Comparison of ENCODE assay signal across 8 cellular contexts in genomic region chr19:41449079-41449864, GRCh38. TPM values are rescaled to one million over a fixed set of nuclear protein-coding genes. Genes with fewer than 3 reads are reported as not detected.
DNase-seq lines count a peak whose midpoint lies in the region; ATAC-seq and TF ChIP-seq lines count a peak whose summit lies in the region.

No MANE protein-coding gene starts in this region.

- POLR2A ChIA-PET in PC-3 (lab: Charles Lee; ENCODE audit: unreplicated experiment): interaction anchor here (0.7 kb wide), 1 partner anchor 65 kb away, joined by 5 read pairs; no protein-coding TSS in a partner anchor
- POLR2A ChIA-PET in naive thymus-derived CD8-positive, alpha-beta T cell (lab: Charles Lee): interaction anchor here (1.0 to 2.7 kb wide), 7 partner anchors 10 to 146 kb away, joined by 3 to 16 read pairs (median 5); partner anchors contain the start of gene DMAC2

- no peaks in the 10 kb centered on the region for H3K36me3 Mint-ChIP-seq in naive thymus-derived CD8-positive, alpha-beta T cell
- H3K36me3 Mint-ChIP-seq in stimulated activated naive B cell treated with anti-CD40 and anti-IgM and Interleukin-4, amounts not matched to agents 10 μg/mL and 1 μg/mL and 100 μg/mL, for 72 hours: no peaks in the 10 kb centered on the region

- H3K27ac ChIP-seq in PC-3 (ENCODE audit: low read length) (no peak overlapping the region), esophagus muscularis mucosa (replicated peaks in 1 of 4) (no peak overlapping the region)

- CTCF ChIA-PET in PC-3 (lab: Charles Lee): interaction anchor here (0.6 to 1.4 kb wide), 4 partner anchors 10 to 117 kb away, joined by 3 to 15 read pairs (median 4); partner anchors contain the start of gene DMAC2

- H3K79me2 ChIP-seq in PC-3 (ENCODE audit: low read length): no peaks in the 10 kb centered on the region

- H3K27me3 Mint-ChIP-seq in naive thymus-derived CD8-positive, alpha-beta T cell: peaks cover 2 to 31% (median 10%) of the 10 kb centered on the region in 5 donors
- peaks cover 7 to 22% of the 10 kb centered on the region in 2 donors for H3K27me3 Mint-ChIP-seq in stimulated activated naive B cell treated with anti-CD40 and anti-IgM and Interleukin-4, amounts not matched to agents 10 μg/mL and 1 μg/mL and 100 μg/mL, for 72 hours

- peak overlapping the region; percentile 59 for H3K4me3 ChIP-seq in PC-3 (ENCODE audit: low read length)
- H3K4me3 ChIP-seq in esophagus muscularis mucosa: peak overlapping the region; percentile 18 to 50 (median 30)

- no peaks in the 10 kb centered on the region for H3K9me3 Mint-ChIP-seq in naive thymus-derived CD8-positive, alpha-beta T cell
- no peaks in the 10 kb centered on the region for H3K9me3 Mint-ChIP-seq in stimulated activated naive B cell treated with anti-CD40 and anti-IgM and Interleukin-4, amounts not matched to agents 10 μg/mL and 1 μg/mL and 100 μg/mL, for 72 hours

- H3K9me2 ChIP-seq in PC-3 (replicated peaks; ENCODE audit: low read length): no peaks in the 10 kb centered on the region

- no peaks in the 10 kb centered on the region for H4K20me1 ChIP-seq in PC-3 (ENCODE audit: low read length)

- peak overlapping the region in 5 of 10 donors; percentile 20 to 73 (median 63) for H3K27ac Mint-ChIP-seq in naive thymus-derived CD8-positive, alpha-beta T cell
- H3K27ac Mint-ChIP-seq in stimulated activated naive B cell treated with anti-CD40 and anti-IgM and Interleukin-4, amounts not matched to agents 10 μg/mL and 1 μg/mL and 100 μg/mL, for 72 hours: peak overlapping the region; percentile 90

- H3K27me3 ChIP-seq in PC-3 (ENCODE audit: low read length) (no peaks in the 10 kb centered on the region), esophagus muscularis mucosa (peaks cover 0 to 36% (median 0%) of the 10 kb centered on the region in 4 donors)

- TF ChIP-seq POLR2A in esophagus muscularis mucosa (IDR thresholded peaks at IDR 0.05; ENCODE audit: low read depth): no peak

- peak overlapping the region; percentile 80 for H2AFZ ChIP-seq in PC-3 (ENCODE audit: low read length)

- H3K4me1 Mint-ChIP-seq in naive thymus-derived CD8-positive, alpha-beta T cell: peaks cover 6 to 16% (median 12%) of the 10 kb centered on the region in 4 donors
- peaks cover 16 to 28% of the 10 kb centered on the region in 2 donors for H3K4me1 Mint-ChIP-seq in stimulated activated naive B cell treated with anti-CD40 and anti-IgM and Interleukin-4, amounts not matched to agents 10 μg/mL and 1 μg/mL and 100 μg/mL, for 72 hours

- intact Hi-C loops in PC-3 (cut with micrococcal nuclease): loop anchor here (1.0 kb wide), 1 partner anchor 114 kb away; no protein-coding TSS in a partner anchor
- intact Hi-C loops in esophagus muscularis mucosa (cut with DNase I): no loop called here

- 5% methylated on average over 19 of the region's 22 CpGs for WGBS in esophagus muscularis mucosa

- no peaks in the 10 kb centered on the region for H3K9me3 ChIP-seq in PC-3 (ENCODE audit: low read length)
- no peaks in the 10 kb centered on the region for H3K9me3 ChIP-seq in esophagus muscularis mucosa

- no peaks in the 10 kb centered on the region for H3F3A ChIP-seq in PC-3 (ENCODE audit: low read length, unreplicated experiment)

- peak; percentile 76 for DNase-seq in DMS53 treated with DMSO at 0.1 percent for 48 hours (lab: John Stamatoyannopoulos, UW; ENCODE audit: unreplicated experiment)
- DNase-seq in PC-3: peak; percentile 57
- DNase-seq in activated T-cell treated with anti-CD3 and anti-CD28 coated beads for 48 hours (ENCODE audit: low read depth): peak; percentile 72
- DNase-seq in esophagus muscularis mucosa (ENCODE audit: extremely low spot score): peak; percentile 93
- peak; percentile 44 to 83 (median 70) for DNase-seq in naive thymus-derived CD8-positive, alpha-beta T cell
- DNase-seq in stimulated activated naive B cell treated with anti-CD40 and anti-IgM and Interleukin-4, amounts not matched to agents 10 μg/mL and 1 μg/mL and 100 μg/mL, for 72 hours: peak; percentile 71
- DNase-seq in NCI-H1048 (lab: John Stamatoyannopoulos, UW): no peak

- no TSS peak for BruUV-seq in PC-3 (replicated peaks; lab: Mats Ljungman, UMichigan)

- TF ChIP-seq EP300 in esophagus muscularis mucosa (IDR thresholded peaks at IDR 0.05): no peak

- no peak overlapping the region for H3K9ac ChIP-seq in PC-3 (ENCODE audit: low read length)

- no peaks in the 10 kb centered on the region for H3K36me3 ChIP-seq in PC-3 (ENCODE audit: low read depth, low read length)
- H3K36me3 ChIP-seq in esophagus muscularis mucosa: peaks cover 0 to 9% (median 0%) of the 10 kb centered on the region in 4 donors

- TF ChIP-seq CTCF in PC-3 (conservative IDR thresholded peaks at IDR 0.05; ENCODE audit: low read depth, low read length): peak; percentile 88
- TF ChIP-seq CTCF in esophagus muscularis mucosa (IDR thresholded peaks at IDR 0.05): peak in 2 of 3 experiments; percentile 92

- peak overlapping the region; percentile 65 to 85 (median 80) for H3K4me3 Mint-ChIP-seq in naive thymus-derived CD8-positive, alpha-beta T cell
- H3K4me3 Mint-ChIP-seq in stimulated activated naive B cell treated with anti-CD40 and anti-IgM and Interleukin-4, amounts not matched to agents 10 μg/mL and 1 μg/mL and 100 μg/mL, for 72 hours: peak overlapping the region; percentile 85 to 90

- ATAC-seq in HG03442 (IDR thresholded peaks at IDR 0.05; ENCODE audit: unreplicated experiment) (peak; percentile 43), PC-3 (peak; percentile 91)
- ATAC-seq in naive thymus-derived CD8-positive, alpha-beta T cell: peak; percentile 88 to 92
- peak; percentile 94 to 96 for ATAC-seq in stimulated activated naive B cell treated with anti-CD40 and anti-IgM and Interleukin-4, amounts not matched to agents 10 μg/mL and 1 μg/mL and 100 μg/mL, for 72 hours (replicated peaks)

- H3K4me2 ChIP-seq in PC-3 (ENCODE audit: low read length): peak overlapping the region; percentile 79

- H3K4me1 ChIP-seq in PC-3 (ENCODE audit: insufficient read depth, low read length): no peaks in the 10 kb centered on the region
- peaks cover 12 to 15% (median 13%) of the 10 kb centered on the region in 4 donors for H3K4me1 ChIP-seq in esophagus muscularis mucosa

RNA-seq across cellular contexts. Expression of gene ERICH4, which starts 6.3 kb away (rescaled TPM):
- total RNA-seq in PC-3 (2014; rRNA removed): not detected in 2 replicates
- not detected for total RNA-seq in esophagus muscularis mucosa
- not detected for total RNA-seq in naive thymus-derived CD8-positive, alpha-beta T cell
- polyA plus RNA-seq in naive thymus-derived CD8-positive, alpha-beta T cell: not detected

RNA-seq across cellular contexts. Expression of gene DMAC2, which starts 9.6 kb away (rescaled TPM):
- total RNA-seq in PC-3 (2014; rRNA removed): 36.8 and 44.6 TPM in 2 replicates
- 10 to 100 TPM; 41.9 to 70.6 (median 61.2) TPM for total RNA-seq in esophagus muscularis mucosa
- 10 to 100 TPM; 26.2 to 28.7 TPM for total RNA-seq in naive thymus-derived CD8-positive, alpha-beta T cell
- polyA plus RNA-seq in naive thymus-derived CD8-positive, alpha-beta T cell: 10 to 100 TPM; 50.6 to 53.7 (median 52.4) TPM

RNA-seq across cellular contexts. Expression of gene B3GNT8, which starts 22.1 kb away (rescaled TPM):
- total RNA-seq in PC-3 (2014; rRNA removed): 2.3 TPM in 1 of 2 replicates, not detected in the other
- total RNA-seq in esophagus muscularis mucosa: 10 to 100 TPM in 1 of 4 donors, 1 to 10 TPM in 3; 1.2 to 12.0 (median 5.0) TPM
- total RNA-seq in naive thymus-derived CD8-positive, alpha-beta T cell: under 1 TPM; 0.39 to 0.41 TPM
- 1 to 10 TPM in 1 of 3 donors, under 1 TPM in 2; 0.33 to 1.1 (median 0.89) TPM for polyA plus RNA-seq in naive thymus-derived CD8-positive, alpha-beta T cell

RNA-seq across cellular contexts. Expression of gene BCKDHA, which starts 51.7 kb away (rescaled TPM):
- 49.2 and 53.1 TPM in 2 replicates for total RNA-seq in PC-3 (2014; rRNA removed)
- 10 to 100 TPM; 40.7 to 75.2 (median 54.0) TPM for total RNA-seq in esophagus muscularis mucosa
- total RNA-seq in naive thymus-derived CD8-positive, alpha-beta T cell: 10 to 100 TPM; 15.9 to 18.7 TPM
- polyA plus RNA-seq in naive thymus-derived CD8-positive, alpha-beta T cell: 10 to 100 TPM; 51.8 to 67.3 (median 53.8) TPM

RNA-seq across cellular contexts. Expression of gene EXOSC5, which starts 52.1 kb away (rescaled TPM):
- total RNA-seq in PC-3 (2014; rRNA removed): 40.8 and 41.5 TPM in 2 replicates
- 10 to 100 TPM; 11.2 to 15.2 (median 13.2) TPM for total RNA-seq in esophagus muscularis mucosa
- 10 to 100 TPM; 18.3 to 22.9 TPM for total RNA-seq in naive thymus-derived CD8-positive, alpha-beta T cell
- polyA plus RNA-seq in naive thymus-derived CD8-positive, alpha-beta T cell: 10 to 100 TPM; 69.0 to 88.0 (median 84.8) TPM

Comparison
In these comparisons a context has a peak if more than half of its experiments do, and no peak if none do; other contexts are left out.
1. ATAC-seq: peak in every context shown above with its lines; median percentile 95 in stimulated activated naive B cell treated with anti-CD40 and anti-IgM and Interleukin-4, amounts not matched to agents 10 μg/mL and 1 μg/mL and 100 μg/mL, for 72 hours; 91 in PC-3; 90 in naive thymus-derived CD8-positive, alpha-beta T cell; 43 in HG03442.